2 cellular contexts compared by ENCODE assay signal in genomic region chr5:50715001-50715400, GRCh38.
TF ChIP-seq lines count a peak whose summit lies in the region.

No MANE protein-coding gene starts in this region.

TF ChIP-seq in WTC11, 78 proteins besides CTCF, POLR2A, EP300 and RAD21:
- no peak for TF ChIP-seq MLX (CRISPR knock-in tag; IDR thresholded peaks at IDR 0.05)
- TF ChIP-seq TEAD1 (CRISPR knock-in tag; IDR thresholded peaks at IDR 0.05): no peak
- no peak for TF ChIP-seq FOXJ3 (CRISPR knock-in tag; IDR thresholded peaks at IDR 0.05; ENCODE audit: borderline replicate concordance)
- TF ChIP-seq SMAD3 (CRISPR knock-in tag; IDR thresholded peaks at IDR 0.05; ENCODE audit: borderline replicate concordance): no peak
- no peak for TF ChIP-seq ZNF512 (CRISPR knock-in tag; IDR thresholded peaks at IDR 0.05; ENCODE audit: borderline replicate concordance)
- TF ChIP-seq TCF7 (CRISPR knock-in tag; IDR thresholded peaks at IDR 0.05; ENCODE audit: low read depth): no peak
- no peak for TF ChIP-seq CREM (CRISPR knock-in tag; IDR thresholded peaks at IDR 0.05)
- no peak for TF ChIP-seq TEAD4 (CRISPR knock-in tag; IDR thresholded peaks at IDR 0.05)
- no peak for TF ChIP-seq ZNF671 (CRISPR knock-in tag; IDR thresholded peaks at IDR 0.05)
- TF ChIP-seq JAZF1 (CRISPR knock-in tag; IDR thresholded peaks at IDR 0.05): no peak
- TF ChIP-seq RELA (CRISPR knock-in tag; IDR thresholded peaks at IDR 0.05; ENCODE audit: borderline replicate concordance): no peak
- TF ChIP-seq MXD4 (CRISPR knock-in tag; IDR thresholded peaks at IDR 0.05; ENCODE audit: borderline replicate concordance): no peak
- TF ChIP-seq ATF3 (CRISPR knock-in tag; conservative IDR thresholded peaks at IDR 0.05): no peak

TF ChIP-seq in SK-N-SH, 30 proteins besides CTCF, POLR2A, EP300 and RAD21 (continued from another document):
- TF ChIP-seq USF1 (IDR thresholded peaks at IDR 0.05; ENCODE audit: borderline replicate concordance, low read depth): no peak
- no peak for TF ChIP-seq RFX5 (IDR thresholded peaks at IDR 0.05; ENCODE audit: low read length)
- TF ChIP-seq EZH2phosphoT487 (IDR thresholded peaks at IDR 0.05; ENCODE audit: borderline replicate concordance, low read depth): no peak
TF ChIP-seq in SK-N-SH: peak in this region for 0.
